ENCODE assay signal across 23 cellular contexts in genomic region chr2:131011481-131011880, GRCh38.
DNase-seq lines count a peak whose midpoint lies in the region; ATAC-seq and TF ChIP-seq lines count a peak whose summit lies in the region.
"Had no signal": no experiment of that assay in that cellular context is flagged by ENCODE, and none has a peak within 500 bp of the region (broad histone marks: within the 10 kb centered on the region; RNA-seq: fewer than 3 reads in every experiment).

No MANE protein-coding gene starts in this region.

- 47 to 56% methylated on average over 3 to 7 of the region's 7 CpGs for WGBS in transverse colon (ENCODE audit: low coverage in 1 of 2), 2 donors

- H3K9me3 Mint-ChIP-seq in activated CD4-positive, alpha-beta T cell treated with anti-CD3 and anti-CD28 coated beads, Interleukin-2, amount 10 ng/mL, durations not matched to agents 7 days and 5 days: peaks cover 4% of the 10 kb centered on the region
- no peaks in the 10 kb centered on the region for H3K9me3 Mint-ChIP-seq in WTC11
- no peaks in the 10 kb centered on the region for H3K9me3 Mint-ChIP-seq in activated CD4-positive, alpha-beta memory T cell treated with anti-CD3 and anti-CD28 coated beads for 36 hours
- H3K9me3 Mint-ChIP-seq: HFFc6 had no signal

- H3K4me1 ChIP-seq in transverse colon: no peaks in the 10 kb centered on the region
- H3K4me1 ChIP-seq: BE2C, HAP-1 had no signal

- in situ Hi-C loops in transverse colon (cut with MboI; ENCODE audit: low pct_ligation_motif_present in 1 of 4, low pct_unique_long_range_greater_than_20kb in 1 of 4, low sequenced_read_pairs in 3 of 4): no loop called here

- no peaks in the 10 kb centered on the region for H3K9me3 ChIP-seq in transverse colon
- H3K9me3 ChIP-seq: BE2C, HAP-1, MG63, SK-N-SH had no signal

- H3K27ac Mint-ChIP-seq in activated CD4-positive, alpha-beta T cell treated with anti-CD3 and anti-CD28 coated beads, Interleukin-2, amount 10 ng/mL, durations not matched to agents 7 days and 5 days: peak overlapping the region; percentile 16
- H3K27ac Mint-ChIP-seq in WTC11: no peak overlapping the region
- H3K27ac Mint-ChIP-seq in activated CD4-positive, alpha-beta memory T cell treated with anti-CD3 and anti-CD28 coated beads for 36 hours: no peak overlapping the region
- H3K27ac Mint-ChIP-seq: HFFc6 had no signal

- intact Hi-C loops in transverse colon (cut with DNase I; ENCODE audit: low total_unique reads) (no loop called here), posterior cingulate gyrus (cut with DNase I) (no loop called here)
- intact Hi-C loops in activated CD4-positive, alpha-beta memory T cell treated with anti-CD3 and anti-CD28 coated beads for 36 hours (cut with micrococcal nuclease): no loop called here

- CTCF ChIA-PET in activated CD4-positive, alpha-beta T cell treated with anti-CD3 and anti-CD28 coated beads, Interleukin-2, amount 10 ng/mL, durations not matched to agents 7 days and 5 days (lab: Charles Lee): interaction anchor here (1.2 to 1.4 kb wide), 2 partner anchors 16 to 26 kb away, joined by 3 read pairs; no protein-coding TSS in a partner anchor
- CTCF ChIA-PET in WTC11 (lab: Charles Lee): interaction anchor here (0.6 to 0.9 kb wide), 2 partner anchors 16 to 47 kb away, joined by 3 read pairs; no protein-coding TSS in a partner anchor
- CTCF ChIA-PET in activated CD4-positive, alpha-beta memory T cell treated with anti-CD3 and anti-CD28 coated beads for 36 hours (lab: Charles Lee): no interaction called here

- H3K36me3 Mint-ChIP-seq in activated CD4-positive, alpha-beta T cell treated with anti-CD3 and anti-CD28 coated beads, Interleukin-2, amount 10 ng/mL, durations not matched to agents 7 days and 5 days (ENCODE audit: low read depth): peaks cover 5% of the 10 kb centered on the region
- H3K36me3 Mint-ChIP-seq in WTC11: no peaks in the 10 kb centered on the region
- no peaks in the 10 kb centered on the region for H3K36me3 Mint-ChIP-seq in activated CD4-positive, alpha-beta memory T cell treated with anti-CD3 and anti-CD28 coated beads for 36 hours

- no peak overlapping the region for H3K4me3 Mint-ChIP-seq in activated CD4-positive, alpha-beta T cell treated with anti-CD3 and anti-CD28 coated beads, Interleukin-2, amount 10 ng/mL, durations not matched to agents 7 days and 5 days
- no peak overlapping the region for H3K4me3 Mint-ChIP-seq in WTC11
- no peak overlapping the region for H3K4me3 Mint-ChIP-seq in activated CD4-positive, alpha-beta memory T cell treated with anti-CD3 and anti-CD28 coated beads for 36 hours
- H3K4me3 Mint-ChIP-seq: HFFc6 had no signal

- ATAC-seq in WTC11: peak; percentile 43
- ATAC-seq: K562 had no signal

- no peak for TF ChIP-seq POLR2A in transverse colon (IDR thresholded peaks at IDR 0.05)

- H3K27me3 ChIP-seq in transverse colon: peaks cover 11% of the 10 kb centered on the region
- H3K27me3 ChIP-seq: BE2C, MG63 had no signal

- peaks cover 34% of the 10 kb centered on the region for H3K27me3 Mint-ChIP-seq in activated CD4-positive, alpha-beta T cell treated with anti-CD3 and anti-CD28 coated beads, Interleukin-2, amount 10 ng/mL, durations not matched to agents 7 days and 5 days
- no peaks in the 10 kb centered on the region for H3K27me3 Mint-ChIP-seq in WTC11 (ENCODE audit: low read depth)
- peaks cover 6% of the 10 kb centered on the region for H3K27me3 Mint-ChIP-seq in activated CD4-positive, alpha-beta memory T cell treated with anti-CD3 and anti-CD28 coated beads for 36 hours

- TF ChIP-seq EP300 in transverse colon (IDR thresholded peaks at IDR 0.05; ENCODE audit: low read depth): no peak

- no peak overlapping the region for H3K27ac ChIP-seq in transverse colon

- POLR2A ChIA-PET in activated CD4-positive, alpha-beta T cell treated with anti-CD3 and anti-CD28 coated beads, Interleukin-2, amount 10 ng/mL, durations not matched to agents 7 days and 5 days (lab: Charles Lee): no interaction called here
- POLR2A ChIA-PET in WTC11 (lab: Charles Lee): no interaction called here
- POLR2A ChIA-PET in activated CD4-positive, alpha-beta memory T cell treated with anti-CD3 and anti-CD28 coated beads for 36 hours (lab: Charles Lee): no interaction called here

- H3K4me3 ChIP-seq in transverse colon: no peak overlapping the region
- H3K4me3 ChIP-seq: HAP-1, K562, MG63 had no signal

- TF ChIP-seq CTCF in WTC11 (IDR thresholded peaks at IDR 0.05) (no peak), transverse colon (IDR thresholded peaks at IDR 0.05) (no peak)

- H3K36me3 ChIP-seq in transverse colon: no peaks in the 10 kb centered on the region
- H3K36me3 ChIP-seq: BE2C, HAP-1, MG63 had no signal

- DNase-seq in activated CD4-positive, alpha-beta T cell treated with anti-CD3 and anti-CD28 coated beads, Interleukin-2, amount 10 ng/mL, durations not matched to agents 7 days and 5 days: peak; percentile 2
- DNase-seq in activated CD4-positive, alpha-beta T cell treated with anti-CD3 and anti-CD28 coated beads for 48 hours: no peak
- DNase-seq in NCI-H524 (lab: John Stamatoyannopoulos, UW) (peak; percentile 95 to 97), WTC11 (ENCODE audit: low spot score) (no peak), left kidney (ENCODE audit: low read depth, low spot score) (peak; percentile 30), transverse colon (no peak), posterior cingulate gyrus (no peak)
- DNase-seq in activated CD4-positive, alpha-beta memory T cell treated with anti-CD3 and anti-CD28 coated beads for 36 hours: no peak
- DNase-seq: 8988T, ACHN, BE2C, Calu3, GOT3, HFFc6, Kasumi-1, MG63, NCI-H1105 treated with DMSO at 0.1 percent for 48 hours, NCI-H146, NCI-H2029, NCI-H2227 treated with DMSO at 0.1 percent for 48 hours, SK-N-SH had no signal

- peaks cover 33% of the 10 kb centered on the region for H3K4me1 Mint-ChIP-seq in activated CD4-positive, alpha-beta T cell treated with anti-CD3 and anti-CD28 coated beads, Interleukin-2, amount 10 ng/mL, durations not matched to agents 7 days and 5 days
- H3K4me1 Mint-ChIP-seq in WTC11: peaks cover 9% of the 10 kb centered on the region
- H3K4me1 Mint-ChIP-seq in activated CD4-positive, alpha-beta memory T cell treated with anti-CD3 and anti-CD28 coated beads for 36 hours (ENCODE audit: low read depth): peaks cover 19% of the 10 kb centered on the region

TF ChIP-seq in WTC11, 78 proteins besides CTCF, POLR2A, EP300 and RAD21:
- TF ChIP-seq ATF1 (CRISPR knock-in tag; IDR thresholded peaks at IDR 0.05) (no peak), E2F4 (CRISPR knock-in tag; IDR thresholded peaks at IDR 0.05; ENCODE audit: borderline replicate concordance, low read depth) (no peak), USF1 (CRISPR knock-in tag; IDR thresholded peaks at IDR 0.05) (no peak), SMAD3 (CRISPR knock-in tag; IDR thresholded peaks at IDR 0.05; ENCODE audit: borderline replicate concordance) (no peak), IRF2 (CRISPR knock-in tag; IDR thresholded peaks at IDR 0.05; ENCODE audit: borderline replicate concordance, low read depth) (no peak), JAZF1 (CRISPR knock-in tag; IDR thresholded peaks at IDR 0.05) (no peak), JUN (CRISPR knock-in tag; IDR thresholded peaks at IDR 0.05) (no peak), TCF7 (CRISPR knock-in tag; IDR thresholded peaks at IDR 0.05; ENCODE audit: low read depth) (no peak)

Comparison
In these comparisons a context has a peak if more than half of its experiments do, and no peak if none do; other contexts are left out.
1. DNase-seq: peak in activated CD4-positive, alpha-beta T cell treated with anti-CD3 and anti-CD28 coated beads, Interleukin-2, amount 10 ng/mL, durations not matched to agents 7 days and 5 days (single experiment), NCI-H524 (2 of 2) and left kidney (single experiment); none in activated CD4-positive, alpha-beta T cell treated with anti-CD3 and anti-CD28 coated beads for 48 hours (single experiment), WTC11 (single experiment), transverse colon (single experiment), posterior cingulate gyrus (0 of 10) and activated CD4-positive, alpha-beta memory T cell treated with anti-CD3 and anti-CD28 coated beads for 36 hours (single experiment).